ENCODE assay signal across 11 cellular contexts in genomic region chr15:75258034-75258433, GRCh38. TPM values are rescaled to one million over a fixed set of nuclear protein-coding genes. Genes with fewer than 3 reads are reported as not detected.
"Had no signal": no experiment of that assay in that cellular context is flagged by ENCODE, and none has a peak within 500 bp of the region (broad histone marks: within the 10 kb centered on the region; RNA-seq: fewer than 3 reads in every experiment).

Gene GOLGA6C, plus strand, starts transcription at chr15:75258334. Its CDS starts 265 bp downstream, at chr15:75258599.

RNA-seq across cellular contexts. Expression of gene GOLGA6C, which starts in this region (rescaled TPM):
- total RNA-seq: stomach, suprapubic skin, temporal lobe, thyroid gland, transverse colon, upper lobe of left lung, upper lobe of right lung, ureter, urinary bladder, uterus, vagina had no signal
- polyA plus RNA-seq: stomach, urinary bladder had no signal
